In genomic region chr5:151234476-151235238, GRCh38 we compare ENCODE assay signal across 8 cellular contexts. TPM values are rescaled to one million over a fixed set of nuclear protein-coding genes. Genes with fewer than 3 reads are reported as not detected.
A peak's percentile ranks its signal among the peaks of the same experiment; 100 is the strongest.
DNase-seq lines count a peak whose midpoint lies in the region; ATAC-seq and TF ChIP-seq lines count a peak whose summit lies in the region.

No MANE protein-coding gene starts in this region.

- H3K9me3 Mint-ChIP-seq in T-helper 2 cell treated with Interferon-gamma antibody and Interleukin-4, amounts not matched to agents 5 μg/mL and 100 μg/mL, for 36 hours: no peaks in the 10 kb centered on the region

- no peaks in the 10 kb centered on the region for H3K27me3 Mint-ChIP-seq in T-helper 2 cell treated with Interferon-gamma antibody and Interleukin-4, amounts not matched to agents 5 μg/mL and 100 μg/mL, for 36 hours (ENCODE audit: low read depth)

- 35 to 36% methylated on average over 17 of the region's 17 CpGs for WGBS in tibial nerve, 2 donors

- peaks cover 2% of the 10 kb centered on the region for H3K36me3 Mint-ChIP-seq in T-helper 2 cell treated with Interferon-gamma antibody and Interleukin-4, amounts not matched to agents 5 μg/mL and 100 μg/mL, for 36 hours (ENCODE audit: low read depth)

- peaks cover 18% of the 10 kb centered on the region for H3K4me1 Mint-ChIP-seq in T-helper 2 cell treated with Interferon-gamma antibody and Interleukin-4, amounts not matched to agents 5 μg/mL and 100 μg/mL, for 36 hours (ENCODE audit: low read depth)

- H3K36me3 ChIP-seq in right atrium auricular region (no peaks in the 10 kb centered on the region), tibial nerve (no peaks in the 10 kb centered on the region)

- H3K4me3 ChIP-seq in right atrium auricular region (peak overlapping the region in 1 of 2 donors; percentile 18), tibial nerve (no peak overlapping the region)

- peaks cover 0 to 38% of the 10 kb centered on the region in 2 donors for H3K4me1 ChIP-seq in right atrium auricular region
- peaks cover 0 to 20% (median 7%) of the 10 kb centered on the region in 4 donors for H3K4me1 ChIP-seq in tibial nerve

- H3K27ac Mint-ChIP-seq in T-helper 2 cell treated with Interferon-gamma antibody and Interleukin-4, amounts not matched to agents 5 μg/mL and 100 μg/mL, for 36 hours: peak overlapping the region; percentile 19

- TF ChIP-seq POLR2A in tibial nerve (IDR thresholded peaks at IDR 0.05): no peak

- no peaks in the 10 kb centered on the region for H3K27me3 ChIP-seq in right atrium auricular region
- peaks cover 0 to 4% of the 10 kb centered on the region in 2 donors for H3K27me3 ChIP-seq in tibial nerve

- TF ChIP-seq CTCF in right atrium auricular region (IDR thresholded peaks at IDR 0.05) (peak in 1 of 2 donors; percentile 30), tibial nerve (IDR thresholded peaks at IDR 0.05) (no peak)

- peak; percentile 70 for ATAC-seq in HG02981 (IDR thresholded peaks at IDR 0.05; ENCODE audit: unreplicated experiment)

- TF ChIP-seq EP300 in tibial nerve (IDR thresholded peaks at IDR 0.05): peak; percentile 11 to 75

- peak; percentile 26 for DNase-seq in stimulated activated CD4-positive, alpha-beta T cell treated with anti-CD3 and anti-CD28 coated beads, Interleukin-1b, Interleukin-23, amount 100 ng/mL, for 48 hours
- DNase-seq in stimulated activated CD4-positive, alpha-beta T cell treated with anti-CD3 and anti-CD28 coated beads, Interleukin-2, amount 100 ng/mL, for 48 hours: no peak
- no peak for DNase-seq in T-helper 2 cell treated with Interferon-gamma antibody and Interleukin-4, amounts not matched to agents 5 μg/mL and 100 μg/mL, for 36 hours (ENCODE audit: low spot score)
- DNase-seq in right atrium auricular region (ENCODE audit: low spot score) (peak; percentile 89), tibial nerve (ENCODE audit: low spot score in 2 of 2) (peak; percentile 60 to 72), HPDE6-E6E7 (ENCODE audit: extremely low spot score) (no peak), NCI-H82 (lab: John Stamatoyannopoulos, UW) (no peak)

- H3K27ac ChIP-seq in right atrium auricular region (peak overlapping the region; percentile 78), tibial nerve (peak overlapping the region in 3 of 4 donors; percentile 34 to 67 (median 65))

- no peak overlapping the region for H3K4me3 Mint-ChIP-seq in T-helper 2 cell treated with Interferon-gamma antibody and Interleukin-4, amounts not matched to agents 5 μg/mL and 100 μg/mL, for 36 hours

- H3K9me3 ChIP-seq in right atrium auricular region: no peaks in the 10 kb centered on the region
- H3K9me3 ChIP-seq in tibial nerve: no peaks in the 10 kb centered on the region

RNA-seq across cellular contexts. Expression of gene CCDC69, which starts 10.8 kb away (rescaled TPM):
- total RNA-seq in right atrium auricular region (100 to 1,000 TPM; 185 to 202 TPM), tibial nerve (100 to 1,000 TPM in 3 of 4 donors, 10 to 100 TPM in 1; 95.6 to 201 (median 112) TPM)

RNA-seq across cellular contexts. Expression of gene GM2A, which starts 18.3 kb away (rescaled TPM):
- total RNA-seq in right atrium auricular region (10 to 100 TPM; 21.5 to 36.4 TPM), tibial nerve (10 to 100 TPM; 30.3 to 37.5 (median 33.7) TPM)

Comparison
In these comparisons a context has a peak if more than half of its experiments do, and no peak if none do; other contexts are left out.
1. DNase-seq: peak in stimulated activated CD4-positive, alpha-beta T cell treated with anti-CD3 and anti-CD28 coated beads, Interleukin-1b, Interleukin-23, amount 100 ng/mL, for 48 hours (single experiment), right atrium auricular region (single experiment) and tibial nerve (2 of 2); none in stimulated activated CD4-positive, alpha-beta T cell treated with anti-CD3 and anti-CD28 coated beads, Interleukin-2, amount 100 ng/mL, for 48 hours (0 of 2), T-helper 2 cell treated with Interferon-gamma antibody and Interleukin-4, amounts not matched to agents 5 μg/mL and 100 μg/mL, for 36 hours (single experiment), HPDE6-E6E7 (single experiment) and NCI-H82 (single experiment).